ENCODE assay signal across 22 cellular contexts in the genomic region with DNA sequence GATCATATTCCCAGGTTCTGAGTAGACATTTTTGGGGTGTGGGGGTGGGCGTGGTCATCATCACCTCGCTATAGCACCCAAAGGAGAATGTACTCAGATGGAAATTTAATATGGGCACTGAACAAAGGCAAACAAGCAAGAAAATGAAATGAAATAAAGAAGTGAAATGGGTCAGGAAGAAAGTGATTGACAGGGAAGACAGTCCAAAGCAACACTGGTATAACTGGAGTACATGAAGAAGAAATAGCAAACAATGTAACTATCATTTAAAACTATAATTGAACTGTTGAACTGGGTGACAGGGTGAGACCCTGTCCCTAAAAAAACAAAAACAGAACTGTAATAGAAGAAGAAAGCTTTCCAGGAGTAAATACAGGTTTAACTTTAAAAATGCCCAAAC.
"Had no signal": no experiment of that assay in that cellular context is flagged by ENCODE, and none has a peak within 500 bp of the region (broad histone marks: within the 10 kb centered on the region; RNA-seq: fewer than 3 reads in every experiment).

No MANE protein-coding gene starts in this region.

- H3K9me3 ChIP-seq: esophagus muscularis mucosa, heart right ventricle, left lung, lower lobe of right lung had no signal

- DNase-seq: dermis blood vessel endothelial cell; dorsolateral prefrontal cortex; effector CD4-positive, alpha-beta T cell; effector memory CD4-positive, alpha-beta T cell; foreskin keratinocyte; glutamatergic neuron; head of caudate nucleus; heart right ventricle; hippocampal formation; left cardiac atrium; left lung; left ventricle myocardium superior; lower lobe of right lung; mesendoderm; midbrain; naive thymus-derived CD4-positive, alpha-beta T cell had no signal

- FAIRE-seq: endothelial cell of umbilical vein, frontal cortex, islet of Langerhans, keratinocyte had no signal

- H3K4me3 ChIP-seq: coronary artery, dorsolateral prefrontal cortex, esophagus muscularis mucosa, heart right ventricle, left lung, lower lobe of right lung had no signal

- ATAC-seq: foreskin keratinocyte; heart right ventricle; left cardiac atrium; left lung; left ventricle myocardium superior; lower lobe of right lung; naive thymus-derived CD4-positive, alpha-beta T cell had no signal

- H3K36me3 ChIP-seq: esophagus muscularis mucosa, heart right ventricle, left lung, lower lobe of right lung had no signal

- H3K27ac ChIP-seq: coronary artery, dorsolateral prefrontal cortex, esophagus muscularis mucosa, foreskin keratinocyte, heart right ventricle, left lung, lower lobe of right lung had no signal

- H3K27me3 ChIP-seq: dorsolateral prefrontal cortex, esophagus muscularis mucosa, foreskin keratinocyte, heart right ventricle, left lung had no signal

- H3K4me1 ChIP-seq: esophagus muscularis mucosa, foreskin keratinocyte, heart right ventricle, left lung, lower lobe of right lung had no signal
